In the genomic region with DNA sequence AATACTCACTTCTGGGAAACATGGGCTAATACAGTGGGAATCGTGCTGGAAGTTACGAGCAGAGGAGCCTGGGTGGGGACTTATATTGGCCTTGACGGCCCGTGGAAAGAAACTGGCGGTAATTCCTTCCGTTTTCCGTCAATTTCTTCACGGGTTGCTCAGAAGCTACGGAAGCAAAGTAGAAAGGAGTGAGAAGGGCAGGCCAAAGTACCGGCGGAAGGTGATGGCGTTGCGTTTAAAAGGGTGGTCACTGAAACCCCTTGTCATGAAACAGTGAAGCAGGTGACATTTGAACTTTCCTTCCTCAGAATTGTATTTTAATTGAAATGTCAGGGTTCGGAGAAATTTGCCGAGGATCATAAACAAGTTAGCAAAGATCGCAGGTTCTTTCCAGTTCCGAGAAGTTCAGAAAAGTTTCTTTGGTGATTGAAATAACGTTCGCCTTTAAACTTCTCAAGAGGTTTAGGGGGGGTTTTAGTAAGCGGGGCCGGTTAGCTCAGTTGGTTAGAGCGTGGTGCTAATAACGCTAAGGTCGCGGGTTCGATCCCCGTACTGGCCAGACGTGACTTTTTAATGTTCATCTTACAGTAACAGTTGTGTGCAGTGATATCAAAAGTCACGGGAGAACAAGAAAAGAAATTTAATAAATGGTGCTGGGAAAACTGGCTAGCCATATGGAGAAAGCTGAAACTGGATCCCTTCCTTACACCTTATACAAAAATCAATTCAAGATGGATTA, we compare ENCODE assay signal across 8 cellular contexts.
DNase-seq lines count a peak whose midpoint lies in the region; ATAC-seq, FAIRE-seq and TF ChIP-seq lines count a peak whose summit lies in the region.
"Not testable (repeated sequence)": the region's sequence is repeated elsewhere in the genome, so short reads cannot be mapped to it uniquely, and the experiment has no call there.

No MANE protein-coding gene starts in this region.

- not testable (repeated sequence) for H3K36me3 ChIP-seq in esophagus muscularis mucosa; HepG2 (replicated peaks in 1 of 2; ENCODE audit: control insufficient read depth in 1 of 2, insufficient read depth in 2 of 2, low read length in 2 of 2)

- H4K20me1 ChIP-seq in HepG2 (ENCODE audit: insufficient read depth, low read length) = not testable (repeated sequence)

- TF ChIP-seq POLR2A in esophagus muscularis mucosa (IDR thresholded peaks at IDR 0.05; ENCODE audit: low read depth); HepG2 (IDR thresholded peaks at IDR 0.05; ENCODE audit: insufficient read depth in 1 of 2, low read depth in 2 of 2, low read length in 2 of 2): not testable (repeated sequence)

- TF ChIP-seq CTCF in AG04449 (IDR thresholded peaks at IDR 0.05; ENCODE audit: insufficient read depth, low read length, missing control alignments); astrocyte of the spinal cord (IDR thresholded peaks at IDR 0.05; ENCODE audit: low read depth, low read length); esophagus muscularis mucosa (IDR thresholded peaks at IDR 0.05); HepG2 (CRISPR knock-in tag; IDR thresholded peaks at IDR 0.05); progenitor cell of endocrine pancreas (IDR thresholded peaks at IDR 0.05; ENCODE audit: unreplicated experiment): not testable (repeated sequence)

- peak overlapping the region; percentile 86 for H3K27ac Mint-ChIP-seq in progenitor cell of endocrine pancreas

- not testable (repeated sequence) for H3K79me2 ChIP-seq in HepG2 (ENCODE audit: insufficient read depth, low read length)

- H3K27ac ChIP-seq in esophagus muscularis mucosa (replicated peaks in 1 of 4); HepG2 (ENCODE audit: extremely low read length, insufficient read depth, low read length): not testable (repeated sequence)

- peak; percentile 76 for ATAC-seq in HepG2

- not testable (repeated sequence) for H3K36me3 Mint-ChIP-seq in progenitor cell of endocrine pancreas (ENCODE audit: insufficient read depth)

- peak overlapping the region; percentile 34 for H3K4me3 Mint-ChIP-seq in progenitor cell of endocrine pancreas (ENCODE audit: low read depth)

- not testable (repeated sequence) for H3K9me3 ChIP-seq in esophagus muscularis mucosa; HepG2 (ENCODE audit: low read length)

- CTCF ChIA-PET in AG04449 (lab: Yijun Ruan, JAX); HepG2 (lab: Yijun Ruan, JAX; ENCODE audit: low intra/inter-chr PET ratio, low total read pairs): not testable (repeated sequence)

- H3K4me3 ChIP-seq in AG04449 (ENCODE audit: low read depth, low read length) (peak overlapping the region; percentile 20), astrocyte of the spinal cord (ENCODE audit: low read depth, low read length) (peak overlapping the region; percentile 16)
- not testable (repeated sequence) for H3K4me3 ChIP-seq in esophagus muscularis mucosa; HepG2 (replicated peaks in 1 of 3; ENCODE audit: insufficient read depth in 1 of 3, low read depth in 2 of 3, low read length in 3 of 3)

- not testable (repeated sequence) for BruUV-seq in HepG2 (replicated peaks; lab: Mats Ljungman, UMichigan)

- H3K9ac ChIP-seq in HepG2 (ENCODE audit: insufficient read depth, low read depth, low read length) = not testable (repeated sequence)

- WGBS in esophagus muscularis mucosa = no CpG with 5 or more reads among the region's 29 CpGs
- WGBS in HepG2 (ENCODE audit: low lambda C conversion rate) = 33% methylated on average over 29 of the region's 29 CpGs

- not testable (repeated sequence) for TF ChIP-seq RAD21 in HepG2 (CRISPR knock-in tag; IDR thresholded peaks at IDR 0.05)

- not testable (repeated sequence) for H3K4me1 ChIP-seq in esophagus muscularis mucosa
- peaks cover 14% of the 10 kb centered on the region for H3K4me1 ChIP-seq in HepG2 (ENCODE audit: insufficient read depth, low read length)

- H3K27me3 ChIP-seq in esophagus muscularis mucosa (peaks cover 0 to 40% (median 6%) of the 10 kb centered on the region in 4 donors), HepG2 (ENCODE audit: control insufficient read depth in 1 of 2, insufficient read depth in 2 of 2, low read length in 2 of 2) (peaks cover 1 to 14% of the 10 kb centered on the region in 2 experiments; a peak in 2 of 5 replicates)

- FAIRE-seq in HepG2 (lab: Jason Lieb, UNC) = not testable (repeated sequence)

- POLR2A ChIA-PET in AG04449 (lab: Yijun Ruan, JAX); HepG2 (lab: Yijun Ruan, JAX): not testable (repeated sequence)

- peak overlapping the region; percentile 44; the same call in 1 of the 2 replicates for H3K4me2 ChIP-seq in HepG2 (ENCODE audit: low read depth, low read length)

- not testable (repeated sequence) for TF ChIP-seq EP300 in esophagus muscularis mucosa (IDR thresholded peaks at IDR 0.05); HepG2 (IDR thresholded peaks at IDR 0.05; ENCODE audit: low read depth in 2 of 2, low read length in 2 of 2); HepG2 (CRISPR knock-in tag; IDR thresholded peaks at IDR 0.05; ENCODE audit: borderline replicate concordance)

- not testable (repeated sequence) for H3K9me3 Mint-ChIP-seq in progenitor cell of endocrine pancreas (ENCODE audit: low read depth)

- H2AFZ ChIP-seq in HepG2 (ENCODE audit: low read length) = not testable (repeated sequence)

- peaks cover 49% of the 10 kb centered on the region for H3K27me3 Mint-ChIP-seq in progenitor cell of endocrine pancreas

- in situ Hi-C loops in astrocyte of the spinal cord (cut with HindIII; ENCODE audit: low sequenced_read_pairs); HepG2 (cut with HindIII; ENCODE audit: extremely low pct_ligation_motif_present, low pct_unique_long_range_greater_than_20kb): not testable (repeated sequence)

- intact Hi-C loops in esophagus muscularis mucosa (cut with DNase I); HepG2 (cut with micrococcal nuclease; ENCODE audit: unreplicated experiment): not testable (repeated sequence)

- not testable (repeated sequence) for DNase-seq in AG04449 (ENCODE audit: low read depth, low spot score); progenitor cell of endocrine pancreas (ENCODE audit: low spot score, unreplicated experiment)
- DNase-seq in GM04504 (ENCODE audit: low read depth) = peak; percentile 12
- DNase-seq in LHCN-M2 (ENCODE audit: low read depth) = peak; percentile 54
- DNase-seq in activated CD4-positive, alpha-beta T cell treated with anti-CD3 and anti-CD28 coated beads for 48 hours = peak; percentile 53
- DNase-seq in astrocyte of the spinal cord (ENCODE audit: low read depth, low spot score) = peak; percentile 54
- peak; percentile 7 for DNase-seq in esophagus muscularis mucosa (ENCODE audit: extremely low spot score)
- DNase-seq in HepG2 (ENCODE audit: low spot score) = peak; percentile 38

- H3K4me1 Mint-ChIP-seq in progenitor cell of endocrine pancreas (ENCODE audit: low read depth) = not testable (repeated sequence)

TF ChIP-seq in HepG2, 621 proteins besides CTCF, POLR2A, EP300 and RAD21:
- TF ChIP-seq MAF1 (CRISPR knock-in tag; IDR thresholded peaks at IDR 0.05; ENCODE audit: borderline replicate concordance) = peak; percentile 73; the same call in 1 of the 2 replicates
- TF ChIP-seq ZNF24 (IDR thresholded peaks at IDR 0.05) = peak; percentile 89
